16 cellular contexts compared by ENCODE assay signal in the genomic region with DNA sequence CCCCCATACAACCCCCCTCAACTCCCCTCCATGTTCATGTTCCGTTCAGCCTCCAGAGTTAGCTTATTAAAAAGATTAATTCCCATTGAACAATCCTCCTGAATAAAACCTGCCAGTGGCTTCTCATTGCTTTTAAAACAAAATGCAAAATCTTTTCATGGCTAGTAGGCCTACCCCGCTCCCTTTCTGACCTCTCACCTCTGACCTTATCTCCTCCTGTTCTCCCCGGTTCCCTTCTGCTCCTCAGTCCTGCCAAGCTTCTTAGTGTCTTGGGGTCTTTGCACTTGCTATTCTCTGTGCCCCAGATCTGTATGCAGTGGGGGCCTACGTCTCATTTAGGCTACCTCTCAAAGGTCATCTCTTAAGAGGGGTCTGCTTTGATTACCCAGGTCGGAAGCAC.
DNase-seq lines count a peak whose midpoint lies in the region; ATAC-seq and TF ChIP-seq lines count a peak whose summit lies in the region.
"Had no signal": no experiment of that assay in that cellular context is flagged by ENCODE, and none has a peak within 500 bp of the region (broad histone marks: within the 10 kb centered on the region; RNA-seq: fewer than 3 reads in every experiment).

No MANE protein-coding gene starts in this region.

- 100% methylated on average over 5 of the region's 5 CpGs for WGBS in mammary epithelial cell (ENCODE audit: low coverage, missing lambda C conversion rate)

- H3K27me3 Mint-ChIP-seq in Calu3 (ENCODE audit: unreplicated experiment), result no peaks in the 10 kb centered on the region
- H3K27me3 Mint-ChIP-seq in neural progenitor cell (ENCODE audit: insufficient read depth, low read depth), result peaks cover 26% of the 10 kb centered on the region
- no peaks in the 10 kb centered on the region for H3K27me3 Mint-ChIP-seq in activated CD4-positive, alpha-beta memory T cell treated with anti-CD3 and anti-CD28 coated beads, Interleukin-2, amount 10 ng/mL, durations not matched to agents 7 days and 5 days

- no TSS peak for BruUV-seq in Calu3 (replicated peaks; lab: Mats Ljungman, UMichigan)
- BruUV-seq in mammary epithelial cell (replicated peaks; lab: Mats Ljungman, UMichigan), result no TSS peak

- no peaks in the 10 kb centered on the region for H3K27me3 ChIP-seq in mammary epithelial cell (ENCODE audit: insufficient read depth, low read length)
- H3K27me3 ChIP-seq in neural progenitor cell, result no peaks in the 10 kb centered on the region
- H3K27me3 ChIP-seq: BLaER1 had no signal

- H3K9me3 ChIP-seq in mammary epithelial cell (replicated peaks; ENCODE audit: insufficient read depth, low read length) (no peaks in the 10 kb centered on the region), neural progenitor cell (ENCODE audit: low read depth) (no peaks in the 10 kb centered on the region)

- POLR2A ChIA-PET in RWPE1 (lab: Yijun Ruan, JAX; ENCODE audit: low non-redundant PET), result interaction anchor here (0.6 kb wide), 1 partner anchor 49 kb away, joined by 21 read pairs; no protein-coding TSS in a partner anchor
- POLR2A ChIA-PET in activated CD4-positive, alpha-beta memory T cell treated with anti-CD3 and anti-CD28 coated beads, Interleukin-2, amount 10 ng/mL, durations not matched to agents 7 days and 5 days (lab: Charles Lee), result no interaction called here

- peak overlapping the region; percentile 72 for H2AFZ ChIP-seq in mammary epithelial cell (ENCODE audit: low read depth, low read length)
- H2AFZ ChIP-seq in neural progenitor cell (replicated peaks), result no peak overlapping the region

- H3K9ac ChIP-seq in mammary epithelial cell (ENCODE audit: insufficient read depth, low read length) (no peak overlapping the region), neural progenitor cell (no peak overlapping the region)
- H3K9ac ChIP-seq: BLaER1 had no signal

- H4K20me1 ChIP-seq in mammary epithelial cell (ENCODE audit: insufficient read depth, low read length) (no peaks in the 10 kb centered on the region), neural progenitor cell (ENCODE audit: low read depth) (no peaks in the 10 kb centered on the region)
- H4K20me1 ChIP-seq: BLaER1 had no signal

- H3K4me1 ChIP-seq in mammary epithelial cell (ENCODE audit: insufficient read depth, low read length) (peaks cover 39% of the 10 kb centered on the region), neural progenitor cell (peaks cover 16% of the 10 kb centered on the region)

- intact Hi-C loops in Calu3 (cut with micrococcal nuclease; ENCODE audit: unreplicated experiment) (no loop called here), mammary epithelial cell (cut with micrococcal nuclease) (no loop called here)

- H3K9me3 Mint-ChIP-seq in Calu3 (ENCODE audit: low read depth, unreplicated experiment) (peaks cover 3% of the 10 kb centered on the region), neural progenitor cell (peaks cover 14% of the 10 kb centered on the region)
- H3K9me3 Mint-ChIP-seq in activated naive CD4-positive, alpha-beta T cell treated with anti-CD3 and anti-CD28 coated beads, Interleukin-2, amount 50 U/mL, for 72 hours, result peaks cover 0 to 6% of the 10 kb centered on the region in 2 donors
- H3K9me3 Mint-ChIP-seq in activated CD4-positive, alpha-beta memory T cell treated with anti-CD3 and anti-CD28 coated beads, Interleukin-2, amount 10 ng/mL, durations not matched to agents 7 days and 5 days, result peaks cover 6% of the 10 kb centered on the region

- H3K4me1 Mint-ChIP-seq in Calu3 (ENCODE audit: low read depth, unreplicated experiment) (peaks cover 56% of the 10 kb centered on the region), neural progenitor cell (peaks cover 42% of the 10 kb centered on the region)
- H3K4me1 Mint-ChIP-seq in activated CD4-positive, alpha-beta memory T cell treated with anti-CD3 and anti-CD28 coated beads, Interleukin-2, amount 10 ng/mL, durations not matched to agents 7 days and 5 days, result peaks cover 14% of the 10 kb centered on the region

- H3K4me2 ChIP-seq in mammary epithelial cell (ENCODE audit: insufficient read depth, low read depth, low read length), result no peak overlapping the region
- H3K4me2 ChIP-seq in neural progenitor cell, result no peak overlapping the region
- H3K4me2 ChIP-seq: BLaER1 had no signal

- H3K79me2 ChIP-seq in mammary epithelial cell (ENCODE audit: insufficient read depth, low read length) (no peaks in the 10 kb centered on the region), neural progenitor cell (ENCODE audit: low read depth) (no peaks in the 10 kb centered on the region)

- H3K36me3 ChIP-seq in mammary epithelial cell (ENCODE audit: insufficient read depth, low read length), result no peaks in the 10 kb centered on the region
- no peaks in the 10 kb centered on the region for H3K36me3 ChIP-seq in neural progenitor cell
- H3K36me3 ChIP-seq: BLaER1 had no signal

- CTCF ChIA-PET in Calu3 (lab: Charles Lee) (interaction anchor here (0.6 to 1.5 kb wide), 3 partner anchors 64 to 131 kb away, joined by 3 to 8 read pairs (median 3); a partner anchor contains a TSS), RWPE1 (lab: Yijun Ruan, JAX) (interaction anchor here (0.7 kb wide), 1 partner anchor 116 kb away, joined by 4 read pairs; no protein-coding TSS in a partner anchor), mammary epithelial cell (lab: Charles Lee; ENCODE audit: low non-redundant PET) (no interaction called here)
- CTCF ChIA-PET in activated CD4-positive, alpha-beta memory T cell treated with anti-CD3 and anti-CD28 coated beads, Interleukin-2, amount 10 ng/mL, durations not matched to agents 7 days and 5 days (lab: Charles Lee), result no interaction called here

- H3K36me3 Mint-ChIP-seq in Calu3 (ENCODE audit: insufficient read depth, unreplicated experiment), result peaks cover 23% of the 10 kb centered on the region
- peaks cover 2% of the 10 kb centered on the region for H3K36me3 Mint-ChIP-seq in neural progenitor cell
- peaks cover 0 to 8% of the 10 kb centered on the region in 2 donors for H3K36me3 Mint-ChIP-seq in activated naive CD4-positive, alpha-beta T cell treated with anti-CD3 and anti-CD28 coated beads, Interleukin-2, amount 50 U/mL, for 72 hours
- H3K36me3 Mint-ChIP-seq in activated CD4-positive, alpha-beta memory T cell treated with anti-CD3 and anti-CD28 coated beads, Interleukin-2, amount 10 ng/mL, durations not matched to agents 7 days and 5 days (ENCODE audit: low read depth), result peaks cover 3% of the 10 kb centered on the region

- TF ChIP-seq CTCF in Calu3 (IDR thresholded peaks at IDR 0.05; ENCODE audit: unreplicated experiment), result no peak
- no peak for TF ChIP-seq CTCF in RWPE1 (conservative IDR thresholded peaks at IDR 0.05; ENCODE audit: low read depth)
- TF ChIP-seq CTCF in mammary epithelial cell (conservative IDR thresholded peaks at IDR 0.05 in 1 of 2, IDR thresholded peaks at IDR 0.05 in 1 of 2; ENCODE audit: extremely low read depth in 1 of 2, insufficient read depth in 1 of 2, low read depth in 1 of 2, low read length in 2 of 2), result no peak
- TF ChIP-seq CTCF in neural progenitor cell (IDR thresholded peaks at IDR 0.05), result no peak

- H3K27ac ChIP-seq in RWPE1 (peak overlapping the region; percentile 92), mammary epithelial cell (ENCODE audit: insufficient read depth, low read depth, low read length) (no peak overlapping the region), neural progenitor cell (no peak overlapping the region)
- H3K27ac ChIP-seq: BLaER1, HL-60 had no signal

- dilution Hi-C loops in mammary epithelial cell (cut with HindIII; ENCODE audit: low sequenced_read_pairs), result no loop called here

- H3K4me3 ChIP-seq in mammary epithelial cell (replicated peaks in 1 of 3; ENCODE audit: insufficient read depth in 1 of 3, low read depth in 2 of 3, low read length in 3 of 3) (no peak overlapping the region), neural progenitor cell (no peak overlapping the region)
- H3K4me3 ChIP-seq: BLaER1 had no signal

- DNase-seq in Calu3 (no peak), RWPE1 (ENCODE audit: low spot score) (no peak), mammary epithelial cell (no peak), neural progenitor cell (ENCODE audit: low spot score) (no peak), NCI-H2227 (lab: John Stamatoyannopoulos, UW; ENCODE audit: unreplicated experiment) (no peak)
- no peak for DNase-seq in activated naive CD4-positive, alpha-beta T cell treated with anti-CD3 and anti-CD28 coated beads, Interleukin-2, amount 50 U/mL, for 72 hours (ENCODE audit: low spot score in 2 of 2)
- no peak for DNase-seq in activated CD4-positive, alpha-beta memory T cell treated with anti-CD3 and anti-CD28 coated beads, Interleukin-2, amount 10 ng/mL, durations not matched to agents 7 days and 5 days
- DNase-seq: 8988T, AML-193, DMS79 treated with DMSO at 0.1 percent for 48 hours, EL, GOT3 had no signal

- H3K27ac Mint-ChIP-seq in Calu3 (ENCODE audit: unreplicated experiment), result peak overlapping the region; percentile 14
- peak overlapping the region; percentile 82 for H3K27ac Mint-ChIP-seq in neural progenitor cell
- no peak overlapping the region for H3K27ac Mint-ChIP-seq in activated naive CD4-positive, alpha-beta T cell treated with anti-CD3 and anti-CD28 coated beads, Interleukin-2, amount 50 U/mL, for 72 hours
- no peak overlapping the region for H3K27ac Mint-ChIP-seq in activated CD4-positive, alpha-beta memory T cell treated with anti-CD3 and anti-CD28 coated beads, Interleukin-2, amount 10 ng/mL, durations not matched to agents 7 days and 5 days
- H3K27ac Mint-ChIP-seq: H9 had no signal

- no peak for ATAC-seq in activated naive CD4-positive, alpha-beta T cell treated with anti-CD3 and anti-CD28 coated beads, Interleukin-2, amount 50 U/mL, for 72 hours
- no peak for ATAC-seq in GM19467 (IDR thresholded peaks at IDR 0.05; ENCODE audit: unreplicated experiment)

- in situ Hi-C loops in mammary epithelial cell (cut with MboI; ENCODE audit: low sequenced_read_pairs in 2 of 2), result no loop called here

- no peaks in the 10 kb centered on the region for H3F3A ChIP-seq in neural progenitor cell (ENCODE audit: low read depth)

- H3K4me3 Mint-ChIP-seq in Calu3 (ENCODE audit: low read depth, unreplicated experiment) (no peak overlapping the region), neural progenitor cell (no peak overlapping the region)
- H3K4me3 Mint-ChIP-seq in activated CD4-positive, alpha-beta memory T cell treated with anti-CD3 and anti-CD28 coated beads, Interleukin-2, amount 10 ng/mL, durations not matched to agents 7 days and 5 days, result no peak overlapping the region
- H3K4me3 Mint-ChIP-seq: H9 had no signal

Comparison
In these comparisons a context has a peak if more than half of its experiments do, and no peak if none do; other contexts are left out.
1. H3K27ac Mint-ChIP-seq: peak in Calu3 (single experiment) and neural progenitor cell (single experiment); none in activated naive CD4-positive, alpha-beta T cell treated with anti-CD3 and anti-CD28 coated beads, Interleukin-2, amount 50 U/mL, for 72 hours (0 of 2) and activated CD4-positive, alpha-beta memory T cell treated with anti-CD3 and anti-CD28 coated beads, Interleukin-2, amount 10 ng/mL, durations not matched to agents 7 days and 5 days (single experiment).
2. CTCF ChIA-PET loops: an anchor here in Calu3 (0.6 to 1.5 kb wide) and RWPE1 (0.7 kb wide); none called in mammary epithelial cell and activated CD4-positive, alpha-beta memory T cell treated with anti-CD3 and anti-CD28 coated beads, Interleukin-2, amount 10 ng/mL, durations not matched to agents 7 days and 5 days.